In the genomic region with DNA sequence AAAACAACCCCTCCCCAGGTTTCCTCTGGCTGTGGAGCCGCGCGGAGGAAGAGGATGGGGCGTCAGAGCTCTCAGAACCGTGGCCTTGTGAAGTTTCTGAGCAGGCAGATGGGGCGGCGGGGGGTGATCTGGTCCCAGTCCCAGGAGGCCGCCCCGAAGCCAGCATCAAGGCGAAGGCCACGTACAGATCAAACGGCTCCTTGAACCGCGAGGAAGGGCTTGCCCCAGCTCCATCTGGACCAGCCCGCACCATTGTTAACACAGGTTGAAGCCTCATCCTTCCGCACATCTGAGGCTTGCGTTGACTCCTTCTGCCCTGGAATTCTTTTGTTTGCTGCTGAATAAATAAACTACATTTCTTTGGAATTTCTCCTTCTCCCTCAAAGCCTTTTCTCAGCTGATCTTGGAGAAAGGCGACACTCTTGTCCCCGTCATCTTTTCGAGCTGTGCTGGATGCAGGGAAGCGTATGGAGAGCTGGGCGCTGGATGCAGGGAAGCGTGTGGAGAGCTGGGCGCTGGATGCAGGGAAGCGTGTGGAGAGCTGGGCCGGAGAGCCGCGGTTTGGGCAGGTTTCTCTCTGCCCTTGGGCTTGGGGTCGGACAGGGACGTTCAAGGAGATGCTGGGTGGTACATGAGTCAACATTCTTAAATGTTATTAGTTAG, we compare ENCODE assay signal across 7 cellular contexts. TPM values are rescaled to one million over a fixed set of nuclear protein-coding genes. Genes with fewer than 3 reads are reported as not detected.
DNase-seq lines count a peak whose midpoint lies in the region; ATAC-seq, FAIRE-seq and TF ChIP-seq lines count a peak whose summit lies in the region.
"Not testable (repeated sequence)": the region's sequence is repeated elsewhere in the genome, so short reads cannot be mapped to it uniquely, and the experiment has no call there.

No MANE protein-coding gene starts in this region.

- H3K36me3 ChIP-seq in BLaER1; GM23338 (ENCODE audit: insufficient read depth); IMR-90 (ENCODE audit: control insufficient read depth, insufficient read depth, low read length); astrocyte (ENCODE audit: insufficient read depth, low read length); mesenchymal stem cell (ENCODE audit: control insufficient read depth in 1 of 2, insufficient read depth in 2 of 2, low read depth in 1 of 2, low read length in 2 of 2): not testable (repeated sequence)

- not testable (repeated sequence) for H3K4me3 ChIP-seq in BLaER1; GM23338; IMR-90 (ENCODE audit: insufficient read depth, low read depth, low read length); astrocyte (ENCODE audit: insufficient read depth, low read depth, low read length); mesenchymal stem cell (ENCODE audit: insufficient read depth in 1 of 2, low read depth in 1 of 2, low read length in 2 of 2)

- H2AK5ac ChIP-seq in IMR-90 (ENCODE audit: low read depth, low read length); mesenchymal stem cell (ENCODE audit: low read length, severe bottlenecking): not testable (repeated sequence)

- ATAC-seq in GM23338 (peak; percentile 63), IMR-90 (ENCODE audit: low read depth) (peak; percentile 18)
- ATAC-seq in activated CD8-positive, alpha-beta memory T cell treated with anti-CD3 and anti-CD28 coated beads, Interleukin-2, amount 10 ng/mL, durations not matched to agents 7 days and 5 days; Right ventricle myocardium superior (ENCODE audit: poor library complexity): not testable (repeated sequence)

- not testable (repeated sequence) for H3K18ac ChIP-seq in IMR-90 (ENCODE audit: low read depth, low read length); mesenchymal stem cell (ENCODE audit: low read depth in 1 of 2, low read length in 2 of 2)

- TF ChIP-seq POLR2A in IMR-90 (IDR thresholded peaks at IDR 0.05; ENCODE audit: low read depth, low read length), result not testable (repeated sequence)

- H4K8ac ChIP-seq in IMR-90 (ENCODE audit: low read depth in 2 of 2, low read length in 2 of 2), result not testable (repeated sequence)
- H4K8ac ChIP-seq in mesenchymal stem cell (ENCODE audit: low read length), result peak overlapping the region; percentile 9

- BruUV-seq in IMR-90 (replicated peaks; lab: Mats Ljungman, UMichigan), result not testable (repeated sequence)

- not testable (repeated sequence) for H4K20me1 ChIP-seq in BLaER1; GM23338 (replicated peaks; ENCODE audit: insufficient read depth); IMR-90 (ENCODE audit: insufficient read depth, low read length); astrocyte (ENCODE audit: insufficient read depth, low read length)

- not testable (repeated sequence) for H2AK9ac ChIP-seq in IMR-90 (replicated peaks; ENCODE audit: low read depth, low read length, poor library complexity)

- not testable (repeated sequence) for H3K14ac ChIP-seq in IMR-90 (replicated peaks; ENCODE audit: low read depth, low read length); mesenchymal stem cell (ENCODE audit: low read length in 2 of 2)

- H3F3A ChIP-seq in GM23338 (replicated peaks; ENCODE audit: low read depth), result not testable (repeated sequence)

- FAIRE-seq in astrocyte (lab: Jason Lieb, UNC), result not testable (repeated sequence)

- H3K4me1 ChIP-seq in BLaER1, result peaks cover 39% of the 10 kb centered on the region
- not testable (repeated sequence) for H3K4me1 ChIP-seq in GM23338 (ENCODE audit: insufficient read depth); IMR-90 (ENCODE audit: control insufficient read depth, insufficient read depth, low read length); astrocyte (ENCODE audit: insufficient read depth, low read length); mesenchymal stem cell (ENCODE audit: control insufficient read depth, insufficient read depth, low read depth, low read length)

- CTCF ChIA-PET in IMR-90 (lab: Yijun Ruan, JAX); activated CD8-positive, alpha-beta memory T cell treated with anti-CD3 and anti-CD28 coated beads, Interleukin-2, amount 10 ng/mL, durations not matched to agents 7 days and 5 days (lab: Charles Lee): not testable (repeated sequence)

- TF ChIP-seq RAD21 in IMR-90 (IDR thresholded peaks at IDR 0.05; ENCODE audit: low read length), result not testable (repeated sequence)

- not testable (repeated sequence) for H3K9me1 ChIP-seq in IMR-90 (ENCODE audit: insufficient read depth, low read length)

- intact Hi-C loops in IMR-90 (cut with micrococcal nuclease); Right ventricle myocardium superior (cut with DNase I): not testable (repeated sequence)

- not testable (repeated sequence) for H2AFZ ChIP-seq in GM23338; IMR-90 (replicated peaks; ENCODE audit: low read length, poor library complexity); mesenchymal stem cell (ENCODE audit: low read depth, low read length)
- H2AFZ ChIP-seq in astrocyte (ENCODE audit: low read depth, low read length), result peak overlapping the region; percentile 17

- H2BK120ac ChIP-seq in IMR-90 (ENCODE audit: low read depth, low read length); mesenchymal stem cell (ENCODE audit: low read depth, low read length): not testable (repeated sequence)

- peak overlapping the region; percentile 69 for H3K4me2 ChIP-seq in BLaER1
- H3K4me2 ChIP-seq in GM23338; IMR-90 (ENCODE audit: low read depth, low read length); astrocyte (ENCODE audit: low read length); mesenchymal stem cell (ENCODE audit: low read length, poor library complexity, severe bottlenecking): not testable (repeated sequence)

- POLR2A ChIA-PET in IMR-90 (lab: Charles Lee; ENCODE audit: unreplicated experiment), result not testable (repeated sequence)

- dilution Hi-C loops in IMR-90 (cut with HindIII; ENCODE audit: low sequenced_read_pairs, unreplicated experiment), result not testable (repeated sequence)

- H3K9ac ChIP-seq in BLaER1; IMR-90 (ENCODE audit: low read depth, low read length); astrocyte (ENCODE audit: low read length); mesenchymal stem cell (ENCODE audit: low read length): not testable (repeated sequence)

- not testable (repeated sequence) for H3K4ac ChIP-seq in IMR-90 (ENCODE audit: low read depth, low read length); mesenchymal stem cell (ENCODE audit: low read depth in 1 of 2, low read length in 2 of 2)

- not testable (repeated sequence) for H3K27me3 Mint-ChIP-seq in GM23338 (ENCODE audit: insufficient read depth, low read depth, poor library complexity); activated CD8-positive, alpha-beta memory T cell treated with anti-CD3 and anti-CD28 coated beads, Interleukin-2, amount 10 ng/mL, durations not matched to agents 7 days and 5 days; astrocyte (ENCODE audit: low read depth, unreplicated experiment)

- not testable (repeated sequence) for H3K9me3 ChIP-seq in BLaER1; IMR-90 (ENCODE audit: control insufficient read depth, insufficient read depth, low read length); astrocyte (ENCODE audit: insufficient read depth, low read depth, low read length); mesenchymal stem cell (ENCODE audit: control insufficient read depth, low read length)

- H3K4me1 Mint-ChIP-seq in GM23338, result not testable (repeated sequence)
- peaks cover 20% of the 10 kb centered on the region for H3K4me1 Mint-ChIP-seq in activated CD8-positive, alpha-beta memory T cell treated with anti-CD3 and anti-CD28 coated beads, Interleukin-2, amount 10 ng/mL, durations not matched to agents 7 days and 5 days
- peaks cover 13% of the 10 kb centered on the region for H3K4me1 Mint-ChIP-seq in astrocyte (ENCODE audit: low read depth, unreplicated experiment)

- not testable (repeated sequence) for H3K4me3 Mint-ChIP-seq in GM23338; activated CD8-positive, alpha-beta memory T cell treated with anti-CD3 and anti-CD28 coated beads, Interleukin-2, amount 10 ng/mL, durations not matched to agents 7 days and 5 days; astrocyte (ENCODE audit: unreplicated experiment)

- not testable (repeated sequence) for H3K79me2 ChIP-seq in GM23338 (replicated peaks; ENCODE audit: insufficient read depth); astrocyte (ENCODE audit: insufficient read depth, low read length)

- H3K36me3 Mint-ChIP-seq in GM23338 (ENCODE audit: low read depth); activated CD8-positive, alpha-beta memory T cell treated with anti-CD3 and anti-CD28 coated beads, Interleukin-2, amount 10 ng/mL, durations not matched to agents 7 days and 5 days; astrocyte (ENCODE audit: low read depth, unreplicated experiment): not testable (repeated sequence)

- H3K9me3 Mint-ChIP-seq in GM23338; activated CD8-positive, alpha-beta memory T cell treated with anti-CD3 and anti-CD28 coated beads, Interleukin-2, amount 10 ng/mL, durations not matched to agents 7 days and 5 days (ENCODE audit: low read depth); astrocyte (ENCODE audit: unreplicated experiment): not testable (repeated sequence)

- H2BK15ac ChIP-seq in IMR-90 (ENCODE audit: low read depth, low read length); mesenchymal stem cell (ENCODE audit: low read depth, poor library complexity, severe bottlenecking): not testable (repeated sequence)

- in situ Hi-C loops in IMR-90 (cut with MboI; ENCODE audit: low sequenced_read_pairs), result not testable (repeated sequence)

- not testable (repeated sequence) for H3K27ac ChIP-seq in BLaER1; GM23338 (ENCODE audit: low read depth); IMR-90 (ENCODE audit: insufficient read depth, low read length); astrocyte (ENCODE audit: low read depth, low read length); mesenchymal stem cell (ENCODE audit: low read length, poor library complexity, severe bottlenecking)

- not testable (repeated sequence) for TF ChIP-seq CTCF in GM23338 (conservative IDR thresholded peaks at IDR 0.05; ENCODE audit: low read depth in 2 of 2); IMR-90 (conservative IDR thresholded peaks at IDR 0.05; ENCODE audit: low read depth, low read length); astrocyte (IDR thresholded peaks at IDR 0.05; ENCODE audit: insufficient read depth, low read depth, low read length)

- H3K79me1 ChIP-seq in IMR-90 (ENCODE audit: low read depth in 1 of 2, low read length in 2 of 2); mesenchymal stem cell (replicated peaks; ENCODE audit: low read length, poor library complexity, severe bottlenecking): not testable (repeated sequence)

- not testable (repeated sequence) for H3K23ac ChIP-seq in IMR-90 (ENCODE audit: low read depth, low read length); mesenchymal stem cell (ENCODE audit: low read length in 2 of 2)

- H2BK5ac ChIP-seq in IMR-90 (ENCODE audit: low read depth, low read length, poor library complexity, severe bottlenecking); mesenchymal stem cell (ENCODE audit: low read depth, low read length, poor library complexity, severe bottlenecking): not testable (repeated sequence)

- not testable (repeated sequence) for H3K9me2 ChIP-seq in GM23338 (ENCODE audit: insufficient read depth)

- H3K56ac ChIP-seq in IMR-90 (ENCODE audit: extremely low read depth, insufficient read depth, low read length), result not testable (repeated sequence)

- H4K91ac ChIP-seq in IMR-90 (ENCODE audit: insufficient read depth, low read depth, low read length); mesenchymal stem cell (ENCODE audit: low read length): not testable (repeated sequence)

- not testable (repeated sequence) for H4K5ac ChIP-seq in IMR-90 (ENCODE audit: low read depth, low read length)

- no CpG with 5 or more reads among the region's 30 CpGs for WGBS in IMR-90 (ENCODE audit: extremely low coverage in 2 of 2, insufficient read length in 1 of 2), 2 experiments
- WGBS in mesenchymal stem cell, result 86% methylated on average over 19 of the region's 30 CpGs

- H2BK12ac ChIP-seq in mesenchymal stem cell (ENCODE audit: low read length in 2 of 2), result not testable (repeated sequence)

- not testable (repeated sequence) for H3K27ac Mint-ChIP-seq in GM23338; activated CD8-positive, alpha-beta memory T cell treated with anti-CD3 and anti-CD28 coated beads, Interleukin-2, amount 10 ng/mL, durations not matched to agents 7 days and 5 days; astrocyte (ENCODE audit: unreplicated experiment)

- DNase-seq in GM23338 (ENCODE audit: low spot score), result peak; percentile 72
- not testable (repeated sequence) for DNase-seq in IMR-90; astrocyte (ENCODE audit: low read depth); mesenchymal stem cell
- DNase-seq in activated CD8-positive, alpha-beta memory T cell treated with anti-CD3 and anti-CD28 coated beads, Interleukin-2, amount 10 ng/mL, durations not matched to agents 7 days and 5 days, result peak; percentile 38
- DNase-seq in Right ventricle myocardium superior, result peak; percentile 34

- H2BK20ac ChIP-seq in IMR-90 (ENCODE audit: low read depth, low read length), result not testable (repeated sequence)

- H3K27me3 ChIP-seq in BLaER1; GM23338 (ENCODE audit: insufficient read depth); IMR-90 (ENCODE audit: control insufficient read depth, insufficient read depth, low read length); astrocyte (ENCODE audit: insufficient read depth, low read length); mesenchymal stem cell (ENCODE audit: control insufficient read depth in 1 of 2, insufficient read depth in 1 of 2, low read length in 2 of 2): not testable (repeated sequence)

RNA-seq across cellular contexts. Expression of a gene that starts 53.6 kb away (rescaled TPM):
- 152 and 180 TPM in 2 replicates for total RNA-seq in GM23338 (2014; rRNA removed; shearing (Covaris generic))
- polyA plus RNA-seq in GM23338 (2016; fragmentation: Nextera tagmentation; extraction: Ambion mirVana), result 66.4 and 72.5 TPM in 2 replicates
- 95.5 and 95.8 TPM in 2 replicates for total RNA-seq in IMR-90 (2012; rRNA removed)
- 43.1 and 54.8 TPM in 2 replicates for polyA plus RNA-seq in IMR-90 (2012; rRNA removed)
- 37.1 and 40.0 TPM in 2 replicates for polyA plus RNA-seq in IMR-90 (2012; cell fraction: cytosol; rRNA removed)
- polyA plus RNA-seq in IMR-90 (2012; cell fraction: nucleus; rRNA removed; ENCODE audit: low replicate concordance), result 10.7 and 20.6 TPM in 2 replicates
- 10 to 100 TPM; 86.6 to 93.4 TPM for total RNA-seq in activated CD8-positive, alpha-beta memory T cell treated with anti-CD3 and anti-CD28 coated beads, Interleukin-2, amount 10 ng/mL, durations not matched to agents 7 days and 5 days
- total RNA-seq in astrocyte, result 86.6 and 88.1 TPM in 2 replicates
- 47.4 TPM for total RNA-seq in Right ventricle myocardium superior
- polyA plus RNA-seq in mesenchymal stem cell (2013, experiment 1 of 2), result 113 TPM
- polyA plus RNA-seq in mesenchymal stem cell (2013, experiment 2 of 2), result 117 TPM
